In the genomic region with DNA sequence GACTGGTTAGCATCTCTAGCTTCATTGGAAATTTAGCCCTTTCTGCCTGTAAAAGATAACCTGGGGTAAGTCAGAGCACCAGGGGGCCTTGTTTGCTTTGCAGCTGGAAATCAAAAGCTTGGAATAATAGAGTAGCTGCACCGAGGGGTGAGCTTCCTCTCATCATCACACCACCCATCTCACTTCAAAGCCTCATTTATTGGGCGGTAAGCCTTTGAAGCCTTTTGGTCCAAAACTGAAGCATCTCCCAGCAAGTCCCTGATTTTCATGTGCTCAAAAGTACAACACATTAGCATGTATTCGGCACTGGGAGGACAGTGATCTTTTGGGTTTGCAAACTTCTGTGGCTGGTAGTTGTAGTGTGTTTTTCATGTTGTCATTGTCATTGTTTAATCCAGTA, we compare ENCODE assay signal across 16 cellular contexts.
A peak's percentile ranks its signal among the peaks of the same experiment; 100 is the strongest.
DNase-seq lines count a peak whose midpoint lies in the region; TF ChIP-seq lines count a peak whose summit lies in the region.
"Had no signal": no experiment of that assay in that cellular context is flagged by ENCODE, and none has a peak within 500 bp of the region (broad histone marks: within the 10 kb centered on the region; RNA-seq: fewer than 3 reads in every experiment).

No MANE protein-coding gene starts in this region.

- H3K36me3 ChIP-seq in breast epithelium (no peaks in the 10 kb centered on the region), trophoblast cell (ENCODE audit: control insufficient read depth in 1 of 2, insufficient read depth in 2 of 2, low read length in 2 of 2) (peaks cover 0 to 2% of the 10 kb centered on the region in 2 experiments), testis (ENCODE audit: low read depth, missing control alignments) (no peaks in the 10 kb centered on the region)

- H3K9me3 ChIP-seq in breast epithelium (no peaks in the 10 kb centered on the region), trophoblast cell (ENCODE audit: insufficient read depth, low read depth, low read length) (no peaks in the 10 kb centered on the region), testis (no peaks in the 10 kb centered on the region)

- no peak overlapping the region for H3K4me3 Mint-ChIP-seq in MCF 10A (ENCODE audit: unreplicated experiment)
- H3K4me3 Mint-ChIP-seq: CD4-positive, alpha-beta memory T cell had no signal

- H2BK120ac ChIP-seq in trophoblast cell (ENCODE audit: insufficient read depth, low read length, poor library complexity), result no peak overlapping the region

- no peaks in the 10 kb centered on the region for H3K27me3 ChIP-seq in breast epithelium
- H3K27me3 ChIP-seq in trophoblast cell (ENCODE audit: insufficient read depth, low read length), result no peaks in the 10 kb centered on the region
- H3K27me3 ChIP-seq in testis, result no peaks in the 10 kb centered on the region

- H3K27ac ChIP-seq in breast epithelium, result no peak overlapping the region
- H3K27ac ChIP-seq in trophoblast cell (ENCODE audit: low read depth, low read length), result no peak overlapping the region
- no peak overlapping the region for H3K27ac ChIP-seq in testis

- H3K23ac ChIP-seq in trophoblast cell (ENCODE audit: low read length), result no peak overlapping the region

- no peak overlapping the region for H4K91ac ChIP-seq in trophoblast cell (ENCODE audit: low read depth, low read length)

- H3K4me2 ChIP-seq in trophoblast cell (ENCODE audit: low read length), result no peak overlapping the region

- CTCF ChIA-PET in MCF 10A (lab: Yijun Ruan, JAX), result interaction anchor here (0.5 kb wide), 1 partner anchor 233 kb away, joined by 3 read pairs; no protein-coding TSS in a partner anchor

- POLR2A ChIA-PET in MCF 10A (lab: Yijun Ruan, JAX), result interaction anchor here (1.3 to 1.4 kb wide), 2 partner anchors 9 to 11 kb away, joined by 3 to 5 read pairs; no protein-coding TSS in a partner anchor

- H4K8ac ChIP-seq in trophoblast cell (ENCODE audit: low read depth, low read length), result no peak overlapping the region

- no CpG with 5 or more reads among the region's 3 CpGs for WGBS in trophoblast cell (ENCODE audit: extremely low coverage, insufficient coverage, insufficient read length)
- 81 to 85% methylated on average over 3 of the region's 3 CpGs for WGBS in testis, 2 donors

- no peaks in the 10 kb centered on the region for H3K79me2 ChIP-seq in trophoblast cell (ENCODE audit: control insufficient read depth, insufficient read depth, low read length, poor library complexity)

- no peak overlapping the region for H2AK5ac ChIP-seq in trophoblast cell (ENCODE audit: low read length)

- DNase-seq in MCF 10A (ENCODE audit: unreplicated experiment) (no peak), breast epithelium (ENCODE audit: low spot score in 2 of 2) (no peak), NCI-H345 (lab: John Stamatoyannopoulos, UW) (peak; percentile 18), SW480 (ENCODE audit: low spot score) (peak; percentile 92), trophoblast cell (no peak), hypothalamus (lab: John Stamatoyannopoulos, UW) (no peak), testis (no peak)
- DNase-seq: C1 segment of cervical spinal cord; Calu3; CD4-positive, alpha-beta memory T cell; COR-L47; DMS53; DMS79 treated with DMSO at 0.1 percent for 48 hours; GOT3; H7; HCEC 1CT had no signal

- intact Hi-C loops in MCF 10A (cut with micrococcal nuclease) (no loop called here), breast epithelium (cut with DNase I; ENCODE audit: low total_unique reads) (no loop called here), testis (cut with DNase I; ENCODE audit: low total_unique reads) (no loop called here)

- no peaks in the 10 kb centered on the region for H3K9me3 Mint-ChIP-seq in MCF 10A (ENCODE audit: unreplicated experiment)
- H3K9me3 Mint-ChIP-seq: CD4-positive, alpha-beta memory T cell had no signal

- H3K4me1 ChIP-seq in breast epithelium (no peaks in the 10 kb centered on the region), trophoblast cell (ENCODE audit: control insufficient read depth in 1 of 2, insufficient read depth in 2 of 2, low read length in 2 of 2) (peaks cover 0 to 3% of the 10 kb centered on the region in 2 experiments), testis (peaks cover 7% of the 10 kb centered on the region)

- H3K27ac Mint-ChIP-seq in MCF 10A (ENCODE audit: low read depth, unreplicated experiment), result peak overlapping the region; percentile 17

- peaks cover 10% of the 10 kb centered on the region for H3K4me1 Mint-ChIP-seq in MCF 10A (ENCODE audit: insufficient read depth, unreplicated experiment)

- H2BK12ac ChIP-seq in trophoblast cell (ENCODE audit: low read length), result peak overlapping the region; percentile 23

- no TSS peak for BruUV-seq in MCF 10A (replicated peaks; lab: Mats Ljungman, UMichigan)

- H3K27me3 Mint-ChIP-seq in MCF 10A (ENCODE audit: insufficient read depth, unreplicated experiment), result no peaks in the 10 kb centered on the region
- H3K27me3 Mint-ChIP-seq: CD4-positive, alpha-beta memory T cell had no signal

- H3K18ac ChIP-seq in trophoblast cell (ENCODE audit: low read length), result no peak overlapping the region

- no peak for TF ChIP-seq CTCF in MCF 10A (IDR thresholded peaks at IDR 0.05; ENCODE audit: unreplicated experiment)
- TF ChIP-seq CTCF in breast epithelium (IDR thresholded peaks at IDR 0.05), result no peak
- no peak for TF ChIP-seq CTCF in testis (IDR thresholded peaks at IDR 0.05)

- H4K12ac ChIP-seq in trophoblast cell (ENCODE audit: low read depth, low read length), result no peak overlapping the region

- H3K9ac ChIP-seq in trophoblast cell (ENCODE audit: low read length), result no peak overlapping the region

- H3K4ac ChIP-seq in trophoblast cell (ENCODE audit: low read depth, low read length), result no peak overlapping the region

- H2AFZ ChIP-seq in trophoblast cell (ENCODE audit: insufficient read depth, low read length, poor library complexity), result no peak overlapping the region

- no peaks in the 10 kb centered on the region for H3K36me3 Mint-ChIP-seq in MCF 10A (ENCODE audit: insufficient read depth, unreplicated experiment)
- H3K36me3 Mint-ChIP-seq: CD4-positive, alpha-beta memory T cell had no signal

- H2BK5ac ChIP-seq in trophoblast cell (ENCODE audit: low read depth, low read length, poor library complexity), result no peak overlapping the region

- TF ChIP-seq POLR2A in breast epithelium (IDR thresholded peaks at IDR 0.05) (no peak), testis (IDR thresholded peaks at IDR 0.05) (no peak)

- H3K4me3 ChIP-seq in breast epithelium (no peak overlapping the region), trophoblast cell (ENCODE audit: low read depth, low read length) (no peak overlapping the region), testis (no peak overlapping the region)

- H3K79me1 ChIP-seq in trophoblast cell (ENCODE audit: low read length), result peaks cover 2% of the 10 kb centered on the region

- no peak overlapping the region for H3K14ac ChIP-seq in trophoblast cell (ENCODE audit: low read length)

Comparison
In these comparisons a context has a peak if more than half of its experiments do, and no peak if none do; other contexts are left out.
1. DNase-seq: peak in NCI-H345 (single experiment) and SW480 (single experiment); none in MCF 10A (single experiment), breast epithelium (0 of 2), trophoblast cell (0 of 2), hypothalamus (0 of 51) and testis (single experiment).